1 cellular context compared by ENCODE assay signal in the genomic region with DNA sequence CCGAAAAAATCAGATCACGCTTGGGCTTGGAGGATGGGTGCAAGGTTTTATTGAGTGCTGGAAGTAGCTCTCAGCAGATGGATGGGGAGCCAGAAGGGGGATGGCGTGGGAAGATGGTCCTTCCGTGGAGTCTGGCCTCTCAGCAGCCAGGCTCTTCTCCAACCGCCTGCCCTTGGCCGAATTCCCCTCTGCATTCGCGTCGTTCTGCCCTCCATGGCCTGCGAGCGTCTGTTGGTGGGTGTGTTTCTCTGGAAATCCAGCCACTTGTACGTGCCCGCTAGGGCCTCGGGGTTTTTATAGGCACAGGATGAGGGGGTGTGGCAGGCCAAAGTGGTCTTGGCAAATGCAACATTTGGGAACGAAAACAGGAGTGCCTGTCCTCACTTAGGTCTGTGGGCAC.
TF ChIP-seq lines count a peak whose summit lies in the region.

No MANE protein-coding gene starts in this region.

TF ChIP-seq in H1, 55 proteins besides CTCF, POLR2A, EP300 and RAD21:
- TF ChIP-seq KDM5A (IDR thresholded peaks at IDR 0.05; ENCODE audit: low read length), result no peak
- TF ChIP-seq FOSL1 (IDR thresholded peaks at IDR 0.05; ENCODE audit: insufficient read depth, low read depth, low read length), result no peak
- no peak for TF ChIP-seq KDM4A (IDR thresholded peaks at IDR 0.05; ENCODE audit: low read depth, low read length, severe bottlenecking)
- no peak for TF ChIP-seq SAP30 (IDR thresholded peaks at IDR 0.05; ENCODE audit: insufficient read depth, insufficient replicate concordance, low read length)
- TF ChIP-seq TAF7 (optimal IDR thresholded peaks at IDR 0.05; ENCODE audit: borderline replicate concordance, low read depth, low read length), result no peak
- TF ChIP-seq, protein P1, sequence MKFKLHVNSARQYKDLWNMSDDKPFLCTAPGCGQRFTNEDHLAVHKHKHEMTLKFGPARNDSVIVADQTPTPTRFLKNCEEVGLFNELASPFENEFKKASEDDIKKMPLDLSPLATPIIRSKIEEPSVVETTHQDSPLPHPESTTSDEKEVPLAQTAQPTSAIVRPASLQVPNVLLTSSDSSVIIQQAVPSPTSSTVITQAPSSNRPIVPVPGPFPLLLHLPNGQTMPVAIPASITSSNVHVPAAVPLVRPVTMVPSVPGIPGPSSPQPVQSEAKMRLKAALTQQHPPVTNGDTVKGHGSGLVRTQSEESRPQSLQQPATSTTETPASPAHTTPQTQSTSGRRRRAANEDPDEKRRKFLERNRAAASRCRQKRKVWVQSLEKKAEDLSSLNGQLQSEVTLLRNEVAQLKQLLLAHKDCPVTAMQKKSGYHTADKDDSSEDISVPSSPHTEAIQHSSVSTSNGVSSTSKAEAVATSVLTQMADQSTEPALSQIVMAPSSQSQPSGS (IDR thresholded peaks at IDR 0.05; ENCODE audit: low read length), result no peak
- no peak for TF ChIP-seq SRF (IDR thresholded peaks at IDR 0.05; ENCODE audit: low read depth, low read length)
TF ChIP-seq in H1: peak in this region for 0.
